Comparison of ENCODE assay signal across 18 cellular contexts in genomic region chr12:94080684-94081009, GRCh38.
"Had no signal": no experiment of that assay in that cellular context is flagged by ENCODE, and none has a peak within 500 bp of the region (broad histone marks: within the 10 kb centered on the region; RNA-seq: fewer than 3 reads in every experiment).

No MANE protein-coding gene starts in this region.

- H2AFZ ChIP-seq: neural progenitor cell had no signal

- DNase-seq: activated CD4-positive, alpha-beta memory T cell treated with anti-CD3 and anti-CD28 coated beads, Interleukin-2, amount 10 ng/mL, durations not matched to agents 7 days and 5 days; activated CD4-positive, alpha-beta T cell treated with anti-CD3 and anti-CD28 coated beads for 36 hours; activated CD8-positive, alpha-beta memory T cell treated with anti-CD3 and anti-CD28 coated beads, Interleukin-2, amount 50 U/mL, for 4 hours; activated gamma-delta T cell treated with Interleukin-2 at 50 U/mL for 16 hours; activated naive CD8-positive, alpha-beta T cell treated with anti-CD3 and anti-CD28 coated beads, Interleukin-2, amount 10 ng/mL, durations not matched to agents 7 days and 5 days; activated T-cell treated with anti-CD3 and anti-CD28 coated beads, Interleukin-2, amount 50 U/mL, for 72 hours; aorta; left colon; midbrain; retina; stimulated activated CD4-positive, alpha-beta T cell treated with anti-CD3 and anti-CD28 coated beads, Interleukin-4, amount 100 ng/mL, for 4 hours; stomach had no signal

- H3K4me2 ChIP-seq: neural progenitor cell had no signal

- H3K27me3 ChIP-seq: neural progenitor cell, stomach had no signal

- ATAC-seq: activated CD4-positive, alpha-beta T cell treated with anti-CD3 and anti-CD28 coated beads for 36 hours; activated T-cell treated with anti-CD3 and anti-CD28 coated beads, Interleukin-2, amount 50 U/mL, for 72 hours; esophagus mucosa; left colon had no signal

- H3K27ac ChIP-seq: neural progenitor cell, skin epidermis, stomach, thoracic aorta, VCaP had no signal

- H3K9me3 ChIP-seq: stomach, thoracic aorta had no signal

- H3K4me1 ChIP-seq: neural progenitor cell had no signal

- H3K36me3 ChIP-seq: neural progenitor cell, stomach, thoracic aorta had no signal

- H3K4me3 ChIP-seq: lung, neural progenitor cell, skin epidermis, stomach, thoracic aorta had no signal

- H3K9ac ChIP-seq: neural progenitor cell had no signal
